In the genomic region with DNA sequence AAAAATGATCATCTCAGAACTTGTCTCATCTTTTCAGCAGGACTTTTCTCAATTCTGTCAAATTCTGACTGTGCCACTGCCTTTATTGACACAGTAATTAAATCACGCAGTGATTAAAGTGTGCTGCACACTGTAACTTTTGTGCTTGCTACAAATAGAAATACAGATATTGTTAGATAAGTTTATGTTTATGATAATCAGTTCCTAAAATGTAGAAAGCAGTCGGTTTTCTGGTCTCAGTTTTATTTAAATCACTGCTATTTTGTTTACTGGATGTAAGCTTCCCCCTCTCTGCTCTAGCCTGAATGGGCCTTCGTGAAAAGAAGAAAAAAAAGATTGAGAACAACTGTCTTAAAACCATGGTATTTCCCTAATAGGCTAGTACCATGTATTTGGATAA, we compare ENCODE assay signal across 9 cellular contexts.
DNase-seq lines count a peak whose midpoint lies in the region; TF ChIP-seq lines count a peak whose summit lies in the region.
"Had no signal": no experiment of that assay in that cellular context is flagged by ENCODE, and none has a peak within 500 bp of the region (broad histone marks: within the 10 kb centered on the region; RNA-seq: fewer than 3 reads in every experiment).

No MANE protein-coding gene starts in this region.

- H3K4me1 Mint-ChIP-seq in endodermal cell (peaks cover 23% of the 10 kb centered on the region), Calu3 (ENCODE audit: low read depth, unreplicated experiment) (peaks cover 11% of the 10 kb centered on the region)

- H3K9me3 Mint-ChIP-seq in endodermal cell (no peaks in the 10 kb centered on the region), Calu3 (ENCODE audit: low read depth, unreplicated experiment) (peaks cover 4% of the 10 kb centered on the region)

- peak overlapping the region; percentile 93 for H3K4me2 ChIP-seq in GM23248 (ENCODE audit: unreplicated experiment)
- H3K4me2 ChIP-seq in OCI-LY7 (ENCODE audit: low read length) = peak overlapping the region; percentile 85

- H3F3A ChIP-seq in GM23248 (ENCODE audit: insufficient read depth) = peaks cover 38% of the 10 kb centered on the region

- H3K9me3 ChIP-seq in GM23248 (ENCODE audit: low read depth) (no peaks in the 10 kb centered on the region), OCI-LY7 (ENCODE audit: low read length) (peaks cover 9% of the 10 kb centered on the region; the same call in 1 of the 2 replicates), endodermal cell (ENCODE audit: control insufficient read depth, low read length) (no peaks in the 10 kb centered on the region), sigmoid colon (no peaks in the 10 kb centered on the region), BE2C (no peaks in the 10 kb centered on the region)

- H3K4me3 ChIP-seq in GM23248 = no peak overlapping the region
- peak overlapping the region; percentile 80 for H3K4me3 ChIP-seq in OCI-LY7 (ENCODE audit: low read depth, low read length, poor library complexity, severe bottlenecking)
- H3K4me3 ChIP-seq in endodermal cell (ENCODE audit: low read length) = peak overlapping the region; percentile 95
- no peak overlapping the region for H3K4me3 ChIP-seq in sigmoid colon
- no peak overlapping the region for H3K4me3 ChIP-seq in BE2C (ENCODE audit: low read depth, low read length)

- no peaks in the 10 kb centered on the region for H3K27me3 ChIP-seq in GM23248 (replicated peaks; ENCODE audit: insufficient read depth)
- H3K27me3 ChIP-seq in endodermal cell (ENCODE audit: control insufficient read depth, insufficient read depth, low read length, poor library complexity, severe bottlenecking) = no peaks in the 10 kb centered on the region
- no peaks in the 10 kb centered on the region for H3K27me3 ChIP-seq in sigmoid colon
- H3K27me3 ChIP-seq in BE2C = no peaks in the 10 kb centered on the region

- H3K36me3 Mint-ChIP-seq in endodermal cell (ENCODE audit: low read depth) (no peaks in the 10 kb centered on the region), Calu3 (ENCODE audit: insufficient read depth, unreplicated experiment) (peaks cover 11% of the 10 kb centered on the region)

- no peak for TF ChIP-seq POLR2A in sigmoid colon (IDR thresholded peaks at IDR 0.05)

- no peaks in the 10 kb centered on the region for H3K36me3 ChIP-seq in GM23248 (ENCODE audit: low read depth)
- no peaks in the 10 kb centered on the region for H3K36me3 ChIP-seq in OCI-LY7 (ENCODE audit: insufficient read depth, low read length)
- H3K36me3 ChIP-seq in endodermal cell (ENCODE audit: control insufficient read depth, insufficient read depth, low read length) = no peaks in the 10 kb centered on the region
- H3K36me3 ChIP-seq in sigmoid colon = no peaks in the 10 kb centered on the region
- no peaks in the 10 kb centered on the region for H3K36me3 ChIP-seq in BE2C

- H3K27ac ChIP-seq in GM23248 = peak overlapping the region; percentile 96
- H3K27ac ChIP-seq in OCI-LY7 (ENCODE audit: low read depth, low read length, poor library complexity, severe bottlenecking) = peak overlapping the region; percentile 98
- no peak overlapping the region for H3K27ac ChIP-seq in endodermal cell (ENCODE audit: low read depth, low read length)
- peak overlapping the region; percentile 91 to 96 (median 95) for H3K27ac ChIP-seq in sigmoid colon

- H3K4me1 ChIP-seq in GM23248 (ENCODE audit: insufficient read depth) = peaks cover 31% of the 10 kb centered on the region
- peaks cover 63% of the 10 kb centered on the region for H3K4me1 ChIP-seq in OCI-LY7 (ENCODE audit: insufficient read depth, low read length, poor library complexity, severe bottlenecking)
- H3K4me1 ChIP-seq in endodermal cell (ENCODE audit: control insufficient read depth, insufficient read depth, low read length) = peaks cover 5% of the 10 kb centered on the region
- peaks cover 0 to 39% (median 38%) of the 10 kb centered on the region in 4 donors for H3K4me1 ChIP-seq in sigmoid colon
- H3K4me1 ChIP-seq in BE2C = peaks cover 10% of the 10 kb centered on the region

- 79 to 80% methylated on average over 3 of the region's 3 CpGs for WGBS in GM23248 (ENCODE audit: low coverage in 1 of 2, low lambda C conversion rate in 2 of 2, missing lambda C conversion rate in 2 of 2), 2 experiments
- WGBS in endodermal cell (ENCODE audit: insufficient coverage in 1 of 2, insufficient read length in 1 of 2), 2 experiments = 83 to 89% methylated on average over 2 to 3 of the region's 3 CpGs
- WGBS in sigmoid colon, 2 donors = 27 to 54% methylated on average over 3 of the region's 3 CpGs

- H3K27me3 Mint-ChIP-seq in endodermal cell (ENCODE audit: insufficient read depth) (no peaks in the 10 kb centered on the region), Calu3 (ENCODE audit: unreplicated experiment) (no peaks in the 10 kb centered on the region)

- H3K79me2 ChIP-seq in GM23248 (ENCODE audit: insufficient read depth) (no peaks in the 10 kb centered on the region), OCI-LY7 (ENCODE audit: insufficient read depth, low read depth, low read length) (peaks cover 7% of the 10 kb centered on the region; the same call in 1 of the 2 replicates)

- no peaks in the 10 kb centered on the region for H4K20me1 ChIP-seq in GM23248 (ENCODE audit: insufficient read depth)
- H4K20me1 ChIP-seq in OCI-LY7 (ENCODE audit: insufficient read depth, low read length) = no peaks in the 10 kb centered on the region

- peak overlapping the region; percentile 95 for H2AFZ ChIP-seq in GM23248
- peak overlapping the region; percentile 98 for H2AFZ ChIP-seq in OCI-LY7 (ENCODE audit: low read length)

- H3K27ac Mint-ChIP-seq in endodermal cell (no peak overlapping the region), Calu3 (ENCODE audit: unreplicated experiment) (no peak overlapping the region)

- DNase-seq in GM23248 (no peak), OCI-LY7 (ENCODE audit: low spot score) (no peak), endodermal cell (no peak), sigmoid colon (no peak), Calu3 (no peak), epidermal melanocyte (ENCODE audit: insufficient read length, low spot score) (no peak), BE2C (no peak), GM13976 (ENCODE audit: low spot score) (no peak)
- DNase-seq: NCI-H2171 treated with DMSO at 0.1 percent for 48 hours had no signal

- BruUV-seq in OCI-LY7 (replicated peaks; lab: Mats Ljungman, UMichigan) (no TSS peak), Calu3 (replicated peaks; lab: Mats Ljungman, UMichigan) (no TSS peak)

- intact Hi-C loops in OCI-LY7 (cut with micrococcal nuclease; ENCODE audit: unreplicated experiment) = loop anchor here (10.0 kb wide), 2 partner anchors 900 to 1510 kb away; a partner anchor contains a TSS
- intact Hi-C loops in sigmoid colon (cut with DNase I) = loop anchor here (5.0 kb wide), 3 partner anchors 152 to 437 kb away; no protein-coding TSS in a partner anchor
- intact Hi-C loops in Calu3 (cut with micrococcal nuclease; ENCODE audit: unreplicated experiment) = no loop called here

- CTCF ChIA-PET in OCI-LY7 (lab: Charles Lee; ENCODE audit: unreplicated experiment) = no interaction called here
- CTCF ChIA-PET in Calu3 (lab: Charles Lee) = no interaction called here

- H3K4me3 Mint-ChIP-seq in endodermal cell = no peak overlapping the region
- no peak overlapping the region for H3K4me3 Mint-ChIP-seq in Calu3 (ENCODE audit: low read depth, unreplicated experiment)

- in situ Hi-C loops in GM23248 (cut with MboI) = loop anchor here (10.0 to 25.0 kb wide), 2 partner anchors 170 to 957 kb away; a partner anchor contains a TSS
- in situ Hi-C loops in GM13976 (cut with MboI; ENCODE audit: low sequenced_read_pairs, unreplicated experiment) = loop anchor here (10.0 to 25.0 kb wide), 3 partner anchors 180 to 1618 kb away; a partner anchor contains a TSS

- TF ChIP-seq CTCF in OCI-LY7 (conservative IDR thresholded peaks at IDR 0.05; ENCODE audit: low read length) (no peak), endodermal cell (conservative IDR thresholded peaks at IDR 0.05) (no peak), sigmoid colon (IDR thresholded peaks at IDR 0.05) (no peak), Calu3 (IDR thresholded peaks at IDR 0.05; ENCODE audit: unreplicated experiment) (no peak), BE2C (IDR thresholded peaks at IDR 0.05; ENCODE audit: low read depth, low read length) (no peak), GM13976 (IDR thresholded peaks at IDR 0.05; ENCODE audit: borderline replicate concordance, control extremely low read depth, extremely low read depth, insufficient read depth, missing control alignments) (no peak)

- H3K9me2 ChIP-seq in GM23248 (ENCODE audit: insufficient read depth) = no peaks in the 10 kb centered on the region
- no peaks in the 10 kb centered on the region for H3K9me2 ChIP-seq in OCI-LY7 (ENCODE audit: insufficient read depth, low read length)

- POLR2A ChIA-PET in OCI-LY7 (lab: Charles Lee) = interaction anchor here (0.5 to 3.1 kb wide), 12 partner anchors 10 to 1154 kb away, joined by 3 to 37 read pairs (median 4); no protein-coding TSS in a partner anchor

- H3K9ac ChIP-seq in GM23248 (peak overlapping the region; percentile 91), endodermal cell (ENCODE audit: extremely low read depth, low read length, poor library complexity, severe bottlenecking) (no peak overlapping the region)

- no peak for TF ChIP-seq EP300 in sigmoid colon (IDR thresholded peaks at IDR 0.05)

Comparison
In these comparisons a context has a peak if more than half of its experiments do, and no peak if none do; other contexts are left out.
1. H3K4me3 ChIP-seq: peak in OCI-LY7 (single experiment) and endodermal cell (single experiment); none in GM23248 (single experiment), sigmoid colon (0 of 4) and BE2C (single experiment).